ENCODE assay signal across 20 cellular contexts in genomic region chr1:81809808-81810207, GRCh38. TPM values are rescaled to one million over a fixed set of nuclear protein-coding genes. Genes with fewer than 3 reads are reported as not detected.
"Had no signal": no experiment of that assay in that cellular context is flagged by ENCODE, and none has a peak within 500 bp of the region (broad histone marks: within the 10 kb centered on the region; RNA-seq: fewer than 3 reads in every experiment).

No MANE protein-coding gene starts in this region.

- H3K9ac ChIP-seq: parathyroid adenoma had no signal

- ATAC-seq: activated CD8-positive, alpha-beta T cell treated with anti-CD3 and anti-CD28 coated beads for 36 hours; activated T-helper 17 cell treated with anti-CD3 and anti-CD28 coated beads, Interleukin-2, amount 50 U/mL, for 72 hours; body of pancreas; effector memory CD8-positive, alpha-beta T cell; mucosa of descending colon had no signal

- FAIRE-seq: urothelium cell line had no signal

- H3K27ac ChIP-seq: body of pancreas, neutrophil, parathyroid adenoma had no signal

- H3K9me3 ChIP-seq: mucosa of descending colon, neutrophil, spleen, tibial artery had no signal

- H3K27me3 ChIP-seq: spleen, tibial artery had no signal

- DNase-seq: activated CD4-positive, alpha-beta T cell treated with anti-CD3 and anti-CD28 coated beads, Interleukin-2, amount 10 ng/mL, durations not matched to agents 24 days and 14 days; activated CD8-positive, alpha-beta T cell treated with anti-CD3 and anti-CD28 coated beads for 36 hours; activated naive CD4-positive, alpha-beta T cell; activated naive CD8-positive, alpha-beta T cell treated with anti-CD3 and anti-CD28 coated beads, Interleukin-2, amount 10 ng/mL, durations not matched to agents 7 days and 5 days; activated T-cell treated with anti-CD3 and anti-CD28 coated beads, Interleukin-2, amount 50 U/mL, for 1 hour; amygdala; body of pancreas; effector memory CD8-positive, alpha-beta T cell; mesenchymal stem cell; mucosa of descending colon; naive B cell; spleen; stimulated activated CD4-positive, alpha-beta T cell treated with anti-CD3 and anti-CD28 coated beads, Interleukin-4, amount 100 ng/mL, for 4 hours; stimulated activated naive CD4-positive, alpha-beta T cell; T1000; tibial artery had no signal

- H3K4me1 ChIP-seq: body of pancreas, parathyroid adenoma had no signal

- H3K36me3 ChIP-seq: neutrophil, spleen, tibial artery had no signal

- H3K4me3 ChIP-seq: body of pancreas, mucosa of descending colon, spleen, tibial artery had no signal

- H2AFZ ChIP-seq: parathyroid adenoma had no signal

- H3K79me2 ChIP-seq: parathyroid adenoma had no signal

RNA-seq across cellular contexts. Expression of gene ADGRL2, which starts 9.1 kb away (rescaled TPM):
- total RNA-seq: activated CD8-positive, alpha-beta T cell treated with anti-CD3 and anti-CD28 coated beads for 36 hours; activated naive CD8-positive, alpha-beta T cell treated with anti-CD3 and anti-CD28 coated beads, Interleukin-2, amount 10 ng/mL, durations not matched to agents 7 days and 5 days; activated T-helper 17 cell treated with anti-CD3 and anti-CD28 coated beads, Interleukin-2, amount 50 U/mL, for 72 hours had no signal
